ENCODE assay signal across 8 cellular contexts in the genomic region with DNA sequence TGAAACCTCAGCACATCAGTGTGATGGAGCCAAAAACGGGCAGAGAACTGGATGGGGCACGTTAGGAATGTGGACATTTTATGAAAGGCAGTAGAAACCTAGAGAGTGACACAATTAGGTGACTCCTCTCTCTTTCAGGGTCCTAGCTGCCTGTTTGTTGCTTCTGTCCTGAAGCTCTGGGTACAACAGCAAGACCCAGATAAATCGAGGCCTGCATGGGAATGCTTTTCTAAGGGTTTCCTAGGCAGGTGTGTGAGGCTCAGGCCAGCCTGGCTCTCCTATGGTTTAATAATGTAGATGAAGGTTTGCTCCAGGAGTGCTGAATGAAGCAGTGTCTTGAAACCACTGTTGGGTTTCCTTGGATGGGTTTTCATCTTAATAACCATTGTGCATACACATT.
"Had no signal": no experiment of that assay in that cellular context is flagged by ENCODE, and none has a peak within 500 bp of the region (broad histone marks: within the 10 kb centered on the region; RNA-seq: fewer than 3 reads in every experiment).

No MANE protein-coding gene starts in this region.

- H3K9me3 ChIP-seq: HAP-1 had no signal

- H3K27ac ChIP-seq: GM23248 had no signal

- DNase-seq: GM23248, GOT3, H7, H9, HFFc6 had no signal

- H3K4me3 Mint-ChIP-seq: GM23338, H9, HFFc6 had no signal

- H3K36me3 ChIP-seq: HAP-1 had no signal

- H3K27ac Mint-ChIP-seq: GM23338, H9, HFFc6 had no signal

- H3K4me3 ChIP-seq: GM23248, GM23338, HAP-1 had no signal

- H3K4me1 ChIP-seq: HAP-1 had no signal

- H3K4me1 Mint-ChIP-seq: GM23338, H9 had no signal

- ATAC-seq: GM23338, HCT116 had no signal
